In the genomic region with DNA sequence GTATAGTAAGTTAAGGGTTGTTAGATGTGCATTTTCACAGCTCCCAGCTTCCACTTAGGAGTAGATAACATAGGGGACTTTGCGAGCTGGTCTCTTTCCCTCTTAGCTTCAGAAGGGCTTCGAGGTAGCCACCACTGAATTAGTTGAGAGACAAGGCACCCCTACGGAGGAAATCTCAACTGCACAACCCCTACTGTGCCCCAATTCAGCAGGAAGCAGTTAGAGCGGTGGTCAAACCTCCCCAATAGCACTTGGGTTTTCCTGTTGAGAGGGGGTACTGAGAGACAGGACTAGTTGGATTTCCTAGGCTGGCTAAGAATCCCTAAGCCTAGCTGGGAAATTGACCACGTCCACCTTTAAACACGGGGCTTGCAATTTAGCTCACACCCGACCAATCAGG, we compare ENCODE assay signal across 8 cellular contexts. TPM values are rescaled to one million over a fixed set of nuclear protein-coding genes. Genes with fewer than 3 reads are reported as not detected.
DNase-seq lines count a peak whose midpoint lies in the region; ATAC-seq and TF ChIP-seq lines count a peak whose summit lies in the region.

No MANE protein-coding gene starts in this region.

- H3K27me3 Mint-ChIP-seq in IgD-negative memory B cell: no peaks in the 10 kb centered on the region
- no peaks in the 10 kb centered on the region for H3K27me3 Mint-ChIP-seq in chondrocyte (ENCODE audit: low read depth)
- H3K27me3 Mint-ChIP-seq in naive thymus-derived CD4-positive, alpha-beta T cell: no peaks in the 10 kb centered on the region

- H3K36me3 Mint-ChIP-seq in IgD-negative memory B cell (no peaks in the 10 kb centered on the region), chondrocyte (ENCODE audit: low read depth) (peaks cover 2% of the 10 kb centered on the region)
- H3K36me3 Mint-ChIP-seq in naive thymus-derived CD4-positive, alpha-beta T cell: peaks cover 4 to 15% (median 7%) of the 10 kb centered on the region in 5 donors

- CTCF ChIA-PET in AG04450 (lab: Charles Lee): interaction anchor here (1.0 to 8.0 kb wide), 4 partner anchors 13 to 271 kb away, joined by 3 to 53 read pairs (median 5); no protein-coding TSS in a partner anchor
- CTCF ChIA-PET in naive thymus-derived CD4-positive, alpha-beta T cell (lab: Charles Lee): interaction anchor here (0.7 to 1.6 kb wide), 4 partner anchors 11 to 211 kb away, joined by 3 to 6 read pairs (median 3); no protein-coding TSS in a partner anchor

- no peak for ATAC-seq in naive thymus-derived CD4-positive, alpha-beta T cell
- ATAC-seq in HG03521 (IDR thresholded peaks at IDR 0.05; ENCODE audit: unreplicated experiment): no peak
- ATAC-seq in GM18868 (IDR thresholded peaks at IDR 0.05; ENCODE audit: unreplicated experiment): no peak

- no peak for DNase-seq in AG04450 (ENCODE audit: low read depth, low spot score)
- DNase-seq in chondrocyte (ENCODE audit: low spot score): no peak
- DNase-seq in naive thymus-derived CD4-positive, alpha-beta T cell: peak in 2 of 9 donors; percentile 16 to 20
- DNase-seq in HuH-7 (ENCODE audit: low spot score): no peak
- DNase-seq in ACHN: no peak

- peaks cover 25 to 52% (median 32%) of the 10 kb centered on the region in 3 donors for H3K4me1 Mint-ChIP-seq in IgD-negative memory B cell
- peaks cover 55% of the 10 kb centered on the region for H3K4me1 Mint-ChIP-seq in chondrocyte (ENCODE audit: low read depth)
- H3K4me1 Mint-ChIP-seq in naive thymus-derived CD4-positive, alpha-beta T cell: peaks cover 37 to 62% (median 48%) of the 10 kb centered on the region in 7 donors

- in situ Hi-C loops in ACHN (cut with HindIII; ENCODE audit: low pct_ligation_motif_present, low pct_unique_long_range_greater_than_20kb, low sequenced_read_pairs): no loop called here

- peak overlapping the region in 2 of 3 donors; percentile 96 to 98 for H3K27ac Mint-ChIP-seq in IgD-negative memory B cell
- no peak overlapping the region for H3K27ac Mint-ChIP-seq in chondrocyte (ENCODE audit: unreplicated experiment)
- H3K27ac Mint-ChIP-seq in naive thymus-derived CD4-positive, alpha-beta T cell: peak overlapping the region; percentile 93 to 100 (median 98)

- H3K9me3 ChIP-seq in AG04450 (ENCODE audit: control insufficient read depth, insufficient read depth, low read length): peaks cover 10% of the 10 kb centered on the region
- no peaks in the 10 kb centered on the region for H3K9me3 ChIP-seq in naive thymus-derived CD4-positive, alpha-beta T cell (ENCODE audit: control insufficient read depth in 2 of 3, low read length in 3 of 3)

- H3K27ac ChIP-seq in AG04450 (ENCODE audit: low read depth, low read length): no peak overlapping the region
- peak overlapping the region; percentile 98 for H3K27ac ChIP-seq in naive thymus-derived CD4-positive, alpha-beta T cell (ENCODE audit: low read depth, low read length)

- POLR2A ChIA-PET in AG04450 (lab: Yijun Ruan, JAX): interaction anchor here (3.0 kb wide), 1 partner anchor 104 kb away, joined by 17 read pairs; the partner anchor contains the start of gene SEPTIN7
- POLR2A ChIA-PET in naive thymus-derived CD4-positive, alpha-beta T cell (lab: Charles Lee): interaction anchor here (0.7 to 9.3 kb wide), 10 partner anchors 10 to 1752 kb away, joined by 3 to 110 read pairs (median 6); partner anchors contain the start of gene SEPTIN7

- intact Hi-C loops in naive thymus-derived CD4-positive, alpha-beta T cell (cut with micrococcal nuclease): loop anchor here (1.0 to 10.0 kb wide), 14 partner anchors 13 to 1752 kb away; partner anchors contain the start of genes ANLN (in 2 of the 2), DPY19L1 (in 1 of the 2), ELMO1 (in 1 of the 2) and SEPTIN7 (in 1 of the 2)

- H3K4me1 ChIP-seq in naive thymus-derived CD4-positive, alpha-beta T cell (ENCODE audit: control insufficient read depth in 2 of 2, insufficient read depth in 2 of 2, low read length in 2 of 2): peaks cover 14% of the 10 kb centered on the region in 2 donors

- H3K27me3 ChIP-seq in AG04450 (ENCODE audit: control insufficient read depth, insufficient read depth, low read length): no peaks in the 10 kb centered on the region
- H3K27me3 ChIP-seq in naive thymus-derived CD4-positive, alpha-beta T cell (ENCODE audit: control insufficient read depth in 2 of 2, insufficient read depth in 2 of 2, low read length in 2 of 2): no peaks in the 10 kb centered on the region

- H3K36me3 ChIP-seq in naive thymus-derived CD4-positive, alpha-beta T cell (ENCODE audit: control insufficient read depth in 2 of 3, insufficient read depth in 3 of 3, low read length in 3 of 3): peaks cover 0 to 8% (median 0%) of the 10 kb centered on the region in 3 experiments

- H3K4me3 ChIP-seq in AG04450 (ENCODE audit: low read depth, low read length): peak overlapping the region; percentile 75
- H3K4me3 ChIP-seq in naive thymus-derived CD4-positive, alpha-beta T cell (ENCODE audit: low read length): peak overlapping the region; percentile 92

- TF ChIP-seq CTCF in AG04450 (IDR thresholded peaks at IDR 0.05; ENCODE audit: low read depth, low read length) (no peak), chondrocyte (IDR thresholded peaks at IDR 0.05) (no peak)

- H3K9me3 Mint-ChIP-seq in IgD-negative memory B cell (no peaks in the 10 kb centered on the region), chondrocyte (ENCODE audit: low read depth) (no peaks in the 10 kb centered on the region)
- H3K9me3 Mint-ChIP-seq in naive thymus-derived CD4-positive, alpha-beta T cell: peaks cover 0 to 4% (median 0%) of the 10 kb centered on the region in 11 donors

- peak overlapping the region; percentile 94 to 99 (median 98) for H3K4me3 Mint-ChIP-seq in IgD-negative memory B cell
- peak overlapping the region; percentile 91 for H3K4me3 Mint-ChIP-seq in chondrocyte (ENCODE audit: unreplicated experiment)
- H3K4me3 Mint-ChIP-seq in naive thymus-derived CD4-positive, alpha-beta T cell: peak overlapping the region; percentile 88 to 99 (median 96)

RNA-seq across cellular contexts. Expression of gene HERPUD2, which starts 1.1 kb away (rescaled TPM):
- polyA plus RNA-seq in AG04450 (2011; rRNA removed) (42.7 and 43.3 TPM in 2 replicates), IgD-negative memory B cell (58.6 TPM)
- 70.2 and 84.6 TPM in 2 replicates for polyA minus RNA-seq in AG04450 (2011; rRNA and poly(A)+ RNA removed)
- 24.2 to 29.9 TPM (median 28.3 TPM) in 3 replicates for total RNA-seq in chondrocyte
- total RNA-seq in naive thymus-derived CD4-positive, alpha-beta T cell: 10 to 100 TPM; 38.1 to 92.6 (median 62.4) TPM
- 10 to 100 TPM; 68.7 to 76.8 TPM for polyA plus RNA-seq in naive thymus-derived CD4-positive, alpha-beta T cell
